1 cellular context compared by ENCODE assay signal in the genomic region with DNA sequence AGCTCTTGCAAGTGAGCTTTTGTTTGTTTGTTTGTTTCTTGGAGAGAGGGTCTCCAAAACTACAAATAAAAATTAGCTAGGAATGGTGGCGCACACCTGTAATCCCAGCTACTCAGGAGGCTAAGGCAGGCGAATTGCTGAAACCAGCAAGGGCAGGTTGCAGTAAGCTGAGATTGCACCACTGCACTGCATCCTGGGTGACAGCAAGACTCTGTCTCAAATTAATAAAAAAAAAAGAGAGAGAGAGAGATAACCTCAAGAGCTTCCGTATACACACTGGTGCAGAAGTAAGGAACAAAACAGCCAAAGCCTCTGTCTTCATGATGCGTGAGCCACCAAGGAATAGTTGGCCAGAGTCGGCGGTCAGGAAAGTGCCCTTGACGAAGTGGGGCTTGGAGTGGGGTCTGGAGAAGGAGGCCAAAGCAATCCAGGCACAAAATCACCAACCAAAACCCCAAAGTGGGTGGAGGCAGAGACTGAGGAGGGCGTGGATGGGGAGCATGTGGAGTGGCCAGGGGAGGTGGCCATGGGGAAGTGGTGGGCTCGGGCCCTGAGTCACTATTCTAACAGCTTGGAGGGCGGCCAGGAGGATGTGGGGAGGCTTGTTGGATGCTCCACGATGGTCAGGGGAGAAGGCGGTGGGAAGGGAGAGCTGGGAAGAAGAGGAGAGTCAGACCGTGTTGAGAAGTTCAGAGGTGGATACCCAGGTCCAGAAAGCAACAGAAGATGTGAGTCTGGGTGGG.
TF ChIP-seq lines count a peak whose summit lies in the region.

No MANE protein-coding gene starts in this region.

TF ChIP-seq in HEK293, 187 proteins besides CTCF, POLR2A, EP300 and RAD21 (continued from another document):
- TF ChIP-seq BCL11A (tag by site-specific recombination; IDR thresholded peaks at IDR 0.05; ENCODE audit: low read depth) (no peak), ZNF843 (tag by site-specific recombination; IDR thresholded peaks at IDR 0.05) (no peak)
